In genomic region chr3:94440767-94441493, GRCh38 we compare ENCODE assay signal across 17 cellular contexts.
DNase-seq lines count a peak whose midpoint lies in the region; ATAC-seq, FAIRE-seq and TF ChIP-seq lines count a peak whose summit lies in the region.
"Had no signal": no experiment of that assay in that cellular context is flagged by ENCODE, and none has a peak within 500 bp of the region (broad histone marks: within the 10 kb centered on the region; RNA-seq: fewer than 3 reads in every experiment).

No MANE protein-coding gene starts in this region.

- FAIRE-seq in HTR-8/SVneo (lab: Jason Lieb, UNC), result peak; percentile 69
- FAIRE-seq: G401.6 had no signal

- no peaks in the 10 kb centered on the region for H3K4me1 Mint-ChIP-seq in stimulated activated naive B cell treated with anti-CD40 and anti-IgM and Interleukin-4, amounts not matched to agents 10 μg/mL and 1 μg/mL and 100 μg/mL, for 72 hours
- H3K4me1 Mint-ChIP-seq: activated B cell treated with CpG ODN at 0.5 μM for 24 hours, neural progenitor cell had no signal

- H3K4me3 ChIP-seq in AG04449 (ENCODE audit: low read depth, low read length) (no peak overlapping the region), cardiac fibroblast (replicated peaks in 1 of 2; ENCODE audit: low read depth in 2 of 2, low read length in 2 of 2) (no peak overlapping the region)
- H3K4me3 ChIP-seq: ascending aorta, neural progenitor cell had no signal

- TF ChIP-seq CTCF in AG04449 (IDR thresholded peaks at IDR 0.05; ENCODE audit: insufficient read depth, low read length, missing control alignments) (no peak), cardiac fibroblast (IDR thresholded peaks at IDR 0.05; ENCODE audit: low read depth, low read length) (no peak)

- no peak overlapping the region for H3K4me3 Mint-ChIP-seq in stimulated activated naive B cell treated with anti-CD40 and anti-IgM and Interleukin-4, amounts not matched to agents 10 μg/mL and 1 μg/mL and 100 μg/mL, for 72 hours
- H3K4me3 Mint-ChIP-seq: activated B cell treated with CpG ODN at 0.5 μM for 24 hours, neural progenitor cell had no signal

- H3K27ac Mint-ChIP-seq in stimulated activated naive B cell treated with anti-CD40 and anti-IgM and Interleukin-4, amounts not matched to agents 10 μg/mL and 1 μg/mL and 100 μg/mL, for 72 hours, result no peak overlapping the region
- H3K27ac Mint-ChIP-seq: activated B cell treated with CpG ODN at 0.5 μM for 24 hours, neural progenitor cell had no signal

- no peak for ATAC-seq in stimulated activated naive B cell treated with anti-CD40 and anti-IgM and Interleukin-4, amounts not matched to agents 10 μg/mL and 1 μg/mL and 100 μg/mL, for 72 hours (replicated peaks)

- H3K27me3 Mint-ChIP-seq in stimulated activated naive B cell treated with anti-CD40 and anti-IgM and Interleukin-4, amounts not matched to agents 10 μg/mL and 1 μg/mL and 100 μg/mL, for 72 hours, result no peaks in the 10 kb centered on the region
- H3K27me3 Mint-ChIP-seq: activated B cell treated with CpG ODN at 0.5 μM for 24 hours had no signal

- H3K36me3 Mint-ChIP-seq in stimulated activated naive B cell treated with anti-CD40 and anti-IgM and Interleukin-4, amounts not matched to agents 10 μg/mL and 1 μg/mL and 100 μg/mL, for 72 hours, result no peaks in the 10 kb centered on the region
- H3K36me3 Mint-ChIP-seq: neural progenitor cell had no signal

- peaks cover 0 to 4% of the 10 kb centered on the region in 2 donors for H3K9me3 Mint-ChIP-seq in stimulated activated naive B cell treated with anti-CD40 and anti-IgM and Interleukin-4, amounts not matched to agents 10 μg/mL and 1 μg/mL and 100 μg/mL, for 72 hours
- H3K9me3 Mint-ChIP-seq: neural progenitor cell had no signal

- POLR2A ChIA-PET in AG04449 (lab: Yijun Ruan, JAX), result no interaction called here

- peak; percentile 54 for DNase-seq in AG04449 (ENCODE audit: low read depth, low spot score)
- peak; percentile 51 for DNase-seq in HTR-8/SVneo (ENCODE audit: insufficient read length, low spot score)
- DNase-seq in cardiac fibroblast (ENCODE audit: low read depth in 2 of 2), result peak; percentile 57 to 89
- DNase-seq in kidney glomerular epithelial cell (lab: John Stamatoyannopoulos, UW), result peak; percentile 66
- no peak for DNase-seq in OCI-M1 (lab: John Stamatoyannopoulos, UW)
- DNase-seq in NCI-H524 treated with DMSO at 0.1 percent for 48 hours (lab: John Stamatoyannopoulos, UW), result no peak
- DNase-seq in HK-2 (ENCODE audit: unreplicated experiment), result no peak
- DNase-seq in stimulated activated naive B cell treated with anti-CD40 and anti-IgM and Interleukin-4, amounts not matched to agents 10 μg/mL and 1 μg/mL and 100 μg/mL, for 72 hours, result no peak
- DNase-seq: activated B cell treated with CpG ODN at 0.5 μM for 24 hours; BE2C; erythroblast; NCI-H1417; NCI-H526 treated with DMSO at 0.1 percent for 48 hours; stimulated activated CD8-positive, alpha-beta memory T cell treated with anti-CD3 and anti-CD28 coated beads, Interleukin-4, amount 100 ng/mL, for 48 hours had no signal

- CTCF ChIA-PET in AG04449 (lab: Yijun Ruan, JAX), result no interaction called here

Comparison
In these comparisons a context has a peak if more than half of its experiments do, and no peak if none do; other contexts are left out.
1. DNase-seq: peak in AG04449 (single experiment), HTR-8/SVneo (single experiment), cardiac fibroblast (2 of 2) and kidney glomerular epithelial cell (single experiment); none in OCI-M1 (single experiment), NCI-H524 treated with DMSO at 0.1 percent for 48 hours (single experiment), HK-2 (single experiment) and stimulated activated naive B cell treated with anti-CD40 and anti-IgM and Interleukin-4, amounts not matched to agents 10 μg/mL and 1 μg/mL and 100 μg/mL, for 72 hours (single experiment).